In genomic region chrX:95764972-95765451, GRCh38 we compare ENCODE assay signal across 8 cellular contexts.
A peak's percentile ranks its signal among the peaks of the same experiment; 100 is the strongest.
DNase-seq lines count a peak whose midpoint lies in the region; ATAC-seq, FAIRE-seq and TF ChIP-seq lines count a peak whose summit lies in the region.

No MANE protein-coding gene starts in this region.

- H3K9me3 ChIP-seq in DND-41 (ENCODE audit: insufficient read depth, low read length, severe bottlenecking), result no peaks in the 10 kb centered on the region
- no peaks in the 10 kb centered on the region for H3K9me3 ChIP-seq in neuronal stem cell (replicated peaks in 1 of 2; ENCODE audit: control insufficient read depth in 2 of 2, insufficient read depth in 1 of 2, low read depth in 1 of 2, low read length in 2 of 2)

- no peak overlapping the region for H2BK15ac ChIP-seq in neuronal stem cell (ENCODE audit: low read length)

- no peaks in the 10 kb centered on the region for H3K79me1 ChIP-seq in neuronal stem cell (ENCODE audit: low read depth, low read length)

- TF ChIP-seq CTCF in DND-41 (IDR thresholded peaks at IDR 0.05; ENCODE audit: borderline replicate concordance, extremely low read depth, low read length, poor library complexity, severe bottlenecking) (peak; percentile 58), endothelial cell (IDR thresholded peaks at IDR 0.05; ENCODE audit: unreplicated experiment) (peak; percentile 30)

- H3K9me3 Mint-ChIP-seq in endothelial cell (ENCODE audit: unreplicated experiment), result no peaks in the 10 kb centered on the region

- no peak overlapping the region for H3K4ac ChIP-seq in neuronal stem cell (ENCODE audit: low read length)

- DNase-seq in DND-41 (no peak), H54 (ENCODE audit: insufficient read length, low spot score) (peak; percentile 1), NCI-H510A treated with DMSO at 0.1 percent for 48 hours (lab: John Stamatoyannopoulos, UW) (peak; percentile 50), endothelial cell (ENCODE audit: low spot score) (no peak), neuronal stem cell (ENCODE audit: low spot score) (peak; percentile 32), GM19240 (ENCODE audit: insufficient read length, low spot score) (no peak), NCI-H2227 treated with DMSO at 0.1 percent for 48 hours (lab: John Stamatoyannopoulos, UW) (no peak)
- no peak for DNase-seq in activated CD4-positive, CD25-positive, alpha-beta regulatory T cell treated with anti-CD3 and anti-CD28 coated beads, Interleukin-2, amount 50 U/mL, for 72 hours

- H3K4me1 ChIP-seq in DND-41 (ENCODE audit: insufficient read depth, low read length), result no peaks in the 10 kb centered on the region
- no peaks in the 10 kb centered on the region for H3K4me1 ChIP-seq in neuronal stem cell (ENCODE audit: control insufficient read depth in 2 of 2, insufficient read depth in 1 of 2, low read depth in 1 of 2, low read length in 2 of 2)

- ATAC-seq in DND-41 (ENCODE audit: insufficient read depth, low read depth), result no peak

- no peak overlapping the region for H3K23ac ChIP-seq in neuronal stem cell (ENCODE audit: low read depth, low read length, poor library complexity)

- H2BK120ac ChIP-seq in neuronal stem cell (ENCODE audit: low read depth, low read length), result no peak overlapping the region

- no peak overlapping the region for H4K8ac ChIP-seq in neuronal stem cell (ENCODE audit: low read depth, low read length)

- H4K20me1 ChIP-seq in DND-41 (ENCODE audit: insufficient read depth, low read length), result no peaks in the 10 kb centered on the region

- no peak overlapping the region for H2BK12ac ChIP-seq in neuronal stem cell (ENCODE audit: low read length)

- no peak overlapping the region for H3K27ac Mint-ChIP-seq in endothelial cell (ENCODE audit: unreplicated experiment)

- peak; percentile 75 for FAIRE-seq in H54 (lab: Jason Lieb, UNC)

- no peaks in the 10 kb centered on the region for H3K27me3 ChIP-seq in DND-41 (ENCODE audit: insufficient read depth, low read length, poor library complexity)
- H3K27me3 ChIP-seq in neuronal stem cell (ENCODE audit: control insufficient read depth in 3 of 3, insufficient read depth in 3 of 3, low read depth in 1 of 3, low read length in 3 of 3), result no peaks in the 10 kb centered on the region

- H3K4me2 ChIP-seq in DND-41 (ENCODE audit: insufficient read depth, low read length) (no peak overlapping the region), neuronal stem cell (ENCODE audit: insufficient read depth, low read length, poor library complexity, severe bottlenecking) (no peak overlapping the region)

- no peak overlapping the region for H3K18ac ChIP-seq in neuronal stem cell (ENCODE audit: low read length)

- H3K4me3 ChIP-seq in DND-41 (ENCODE audit: low read depth in 1 of 2, low read length in 2 of 2) (no peak overlapping the region), neuronal stem cell (ENCODE audit: low read length in 2 of 2) (no peak overlapping the region)

- H3K14ac ChIP-seq in neuronal stem cell (ENCODE audit: low read length), result no peak overlapping the region

- no peak overlapping the region for H2BK5ac ChIP-seq in neuronal stem cell (ENCODE audit: low read length)

- H3K9ac ChIP-seq in DND-41 (ENCODE audit: low read depth, low read length), result no peak overlapping the region
- H3K9ac ChIP-seq in neuronal stem cell (ENCODE audit: low read depth, low read length, poor library complexity), result no peak overlapping the region

- no peaks in the 10 kb centered on the region for H3K79me2 ChIP-seq in DND-41 (ENCODE audit: insufficient read depth, low read length)

- no peak overlapping the region for H2AFZ ChIP-seq in DND-41 (ENCODE audit: low read depth, low read length)
- no peak overlapping the region for H2AFZ ChIP-seq in neuronal stem cell (ENCODE audit: low read length)

- no CpG with 5 or more reads among the region's 3 CpGs for WGBS in neuronal stem cell (ENCODE audit: extremely low coverage in 2 of 2, insufficient read length in 2 of 2, insufficient replicate concordance in 1 of 2), 2 donors

- no peaks in the 10 kb centered on the region for H3K4me1 Mint-ChIP-seq in endothelial cell (ENCODE audit: unreplicated experiment)

- no peaks in the 10 kb centered on the region for H3K36me3 Mint-ChIP-seq in endothelial cell (ENCODE audit: low read depth, unreplicated experiment)

- H3K27me3 Mint-ChIP-seq in endothelial cell (ENCODE audit: unreplicated experiment), result no peaks in the 10 kb centered on the region

- H3K4me3 Mint-ChIP-seq in endothelial cell (ENCODE audit: unreplicated experiment), result no peak overlapping the region

- H3K27ac ChIP-seq in DND-41 (ENCODE audit: low read length), result no peak overlapping the region
- no peak overlapping the region for H3K27ac ChIP-seq in neuronal stem cell (replicated peaks; ENCODE audit: low read length)

- no peak overlapping the region for H2AK5ac ChIP-seq in neuronal stem cell (ENCODE audit: low read depth, low read length)

- no peaks in the 10 kb centered on the region for H3K36me3 ChIP-seq in DND-41 (ENCODE audit: insufficient read depth, low read length)
- no peaks in the 10 kb centered on the region for H3K36me3 ChIP-seq in neuronal stem cell (replicated peaks in 1 of 2; ENCODE audit: control insufficient read depth in 2 of 2, insufficient read depth in 2 of 2, low read length in 2 of 2)

- no peak overlapping the region for H4K91ac ChIP-seq in neuronal stem cell (ENCODE audit: low read depth, low read length, poor library complexity)

- no peak for TF ChIP-seq POLR2A in H54 (IDR thresholded peaks at IDR 0.05; ENCODE audit: low read depth, low read length)

Comparison
In these comparisons a context has a peak if more than half of its experiments do, and no peak if none do; other contexts are left out.
1. DNase-seq: peak in H54 (single experiment), NCI-H510A treated with DMSO at 0.1 percent for 48 hours (single experiment) and neuronal stem cell (single experiment); none in DND-41 (single experiment), endothelial cell (single experiment), GM19240 (single experiment), NCI-H2227 treated with DMSO at 0.1 percent for 48 hours (single experiment) and activated CD4-positive, CD25-positive, alpha-beta regulatory T cell treated with anti-CD3 and anti-CD28 coated beads, Interleukin-2, amount 50 U/mL, for 72 hours (single experiment).